In the genomic region with DNA sequence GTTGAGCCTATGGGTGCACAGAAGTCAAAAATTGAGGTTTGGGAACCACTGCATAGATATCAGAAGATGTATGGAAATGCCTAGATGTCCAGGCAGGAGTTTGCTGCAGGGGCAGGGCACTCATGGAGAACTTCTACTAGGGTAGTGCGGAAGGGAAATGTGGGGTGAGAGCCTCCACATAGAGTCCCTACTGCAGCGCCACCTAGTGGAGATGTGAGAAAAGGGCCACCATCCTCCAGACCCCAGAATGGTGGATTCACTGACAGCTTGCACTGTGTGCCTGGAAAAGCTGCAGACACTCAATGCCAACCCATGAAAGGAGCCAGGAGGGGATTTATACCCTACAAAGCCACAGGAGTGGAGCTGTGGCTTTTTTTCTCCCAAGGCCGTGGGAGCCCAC, we compare ENCODE assay signal across 8 cellular contexts.
DNase-seq lines count a peak whose midpoint lies in the region; ATAC-seq, FAIRE-seq and TF ChIP-seq lines count a peak whose summit lies in the region.
"Not testable (repeated sequence)": the region's sequence is repeated elsewhere in the genome, so short reads cannot be mapped to it uniquely, and the experiment has no call there.

No MANE protein-coding gene starts in this region.

- H3F3A ChIP-seq in DOHH2 (ENCODE audit: control insufficient read depth, insufficient read depth); Loucy (ENCODE audit: low read depth): not testable (repeated sequence)

- BruUV-seq in HepG2 (replicated peaks; lab: Mats Ljungman, UMichigan) = not testable (repeated sequence)

- in situ Hi-C loops in HepG2 (cut with HindIII; ENCODE audit: extremely low pct_ligation_motif_present, low pct_unique_long_range_greater_than_20kb) = not testable (repeated sequence)

- POLR2A ChIA-PET in HepG2 (lab: Yijun Ruan, JAX) = not testable (repeated sequence)

- H3K9me2 ChIP-seq in DOHH2 (replicated peaks; ENCODE audit: control insufficient read depth, low read length); Loucy (replicated peaks; ENCODE audit: low read depth, low read length): not testable (repeated sequence)

- not testable (repeated sequence) for H3K4me1 ChIP-seq in DOHH2 (ENCODE audit: control insufficient read depth, low read length); Loucy (ENCODE audit: insufficient read depth, low read length, poor library complexity, severe bottlenecking); colonic mucosa; HepG2 (ENCODE audit: insufficient read depth, low read length)

- not testable (repeated sequence) for TF ChIP-seq EP300 in HepG2 (IDR thresholded peaks at IDR 0.05; ENCODE audit: low read depth in 2 of 2, low read length in 2 of 2); HepG2 (CRISPR knock-in tag; IDR thresholded peaks at IDR 0.05; ENCODE audit: borderline replicate concordance)

- not testable (repeated sequence) for TF ChIP-seq RAD21 in HepG2 (CRISPR knock-in tag; IDR thresholded peaks at IDR 0.05)

- intact Hi-C loops in colonic mucosa (cut with DNase I); HepG2 (cut with micrococcal nuclease; ENCODE audit: unreplicated experiment): not testable (repeated sequence)

- DNase-seq in RPMI8226 = peak; percentile 5
- DNase-seq in activated CD4-positive, alpha-beta T cell treated with anti-CD3 and anti-CD28 coated beads, Interleukin-2, amount 50 U/mL, for 48 hours = peak; percentile 4 to 6
- DNase-seq in colonic mucosa = peak; percentile 38
- DNase-seq in HepG2 (ENCODE audit: low spot score); type B pancreatic cell (ENCODE audit: extremely low spot score, unreplicated experiment): not testable (repeated sequence)

- H2AFZ ChIP-seq in Loucy (ENCODE audit: low read length); HepG2 (ENCODE audit: low read length): not testable (repeated sequence)

- not testable (repeated sequence) for H3K9ac ChIP-seq in Loucy (ENCODE audit: low read depth, low read length, poor library complexity, severe bottlenecking); colonic mucosa (ENCODE audit: low read depth in 2 of 2, low read length in 2 of 2); HepG2 (ENCODE audit: insufficient read depth, low read depth, low read length)

- not testable (repeated sequence) for H3K4me3 Mint-ChIP-seq in type B pancreatic cell

- not testable (repeated sequence) for H3K9me3 ChIP-seq in DOHH2 (ENCODE audit: control insufficient read depth, insufficient read depth, low read length); Loucy (ENCODE audit: insufficient read depth, low read depth, low read length); colonic mucosa; HepG2 (ENCODE audit: low read length)

- not testable (repeated sequence) for H3K36me3 Mint-ChIP-seq in type B pancreatic cell

- not testable (repeated sequence) for FAIRE-seq in HepG2 (lab: Jason Lieb, UNC)

- H3K4me2 ChIP-seq in DOHH2 (ENCODE audit: low read length); Loucy (ENCODE audit: low read depth, low read length, poor library complexity, severe bottlenecking); HepG2 (ENCODE audit: low read depth, low read length): not testable (repeated sequence)

- not testable (repeated sequence) for H4K20me1 ChIP-seq in DOHH2 (ENCODE audit: control insufficient read depth, insufficient read depth, low read depth, low read length); Loucy (ENCODE audit: insufficient read depth, low read length, poor library complexity, severe bottlenecking); HepG2 (ENCODE audit: insufficient read depth, low read length)

- H3K27ac Mint-ChIP-seq in type B pancreatic cell = not testable (repeated sequence)

- TF ChIP-seq CTCF in DOHH2 (IDR thresholded peaks at IDR 0.05; ENCODE audit: low read depth, low read length, poor library complexity, severe bottlenecking) (peak; percentile 55), GM12875 (IDR thresholded peaks at IDR 0.05; ENCODE audit: borderline replicate concordance, insufficient read depth, low read depth, low read length) (peak; percentile 23; the same call in 1 of the 2 replicates), Loucy (conservative IDR thresholded peaks at IDR 0.05; ENCODE audit: low read length) (peak; percentile 48), colonic mucosa (IDR thresholded peaks at IDR 0.05) (peak; percentile 14), HepG2 (CRISPR knock-in tag; IDR thresholded peaks at IDR 0.05) (peak; percentile 18; the same call in 1 of the 2 replicates), type B pancreatic cell (conservative IDR thresholded peaks at IDR 0.05) (peak; percentile 43)

- H3K4me1 Mint-ChIP-seq in type B pancreatic cell (ENCODE audit: unreplicated experiment) = not testable (repeated sequence)

- CTCF ChIA-PET in HepG2 (lab: Yijun Ruan, JAX; ENCODE audit: low intra/inter-chr PET ratio, low total read pairs) = not testable (repeated sequence)

- H3K27me3 ChIP-seq in DOHH2 (ENCODE audit: control insufficient read depth, low read length); Loucy (ENCODE audit: insufficient read depth, low read length, poor library complexity, severe bottlenecking); colonic mucosa; HepG2 (ENCODE audit: control insufficient read depth in 1 of 2, insufficient read depth in 2 of 2, low read length in 2 of 2): not testable (repeated sequence)

- H3K9me3 Mint-ChIP-seq in type B pancreatic cell = peaks cover 18% of the 10 kb centered on the region

- not testable (repeated sequence) for H3K27me3 Mint-ChIP-seq in type B pancreatic cell

- ATAC-seq in HepG2 = not testable (repeated sequence)

- H3K36me3 ChIP-seq in DOHH2 (ENCODE audit: control insufficient read depth, low read length); Loucy (ENCODE audit: insufficient read depth, low read length); colonic mucosa; HepG2 (replicated peaks in 1 of 2; ENCODE audit: control insufficient read depth in 1 of 2, insufficient read depth in 2 of 2, low read length in 2 of 2): not testable (repeated sequence)

- H3K4me3 ChIP-seq in DOHH2 (ENCODE audit: low read length); GM12875 (ENCODE audit: low read depth, low read length); Loucy (ENCODE audit: low read length, poor library complexity, severe bottlenecking); colonic mucosa; HepG2 (replicated peaks in 1 of 3; ENCODE audit: insufficient read depth in 1 of 3, low read depth in 2 of 3, low read length in 3 of 3): not testable (repeated sequence)

- TF ChIP-seq POLR2A in HepG2 (IDR thresholded peaks at IDR 0.05; ENCODE audit: insufficient read depth in 1 of 2, low read depth in 2 of 2, low read length in 2 of 2) = not testable (repeated sequence)

- 50% methylated on average over 2 of the region's 3 CpGs for WGBS in HepG2 (ENCODE audit: low lambda C conversion rate)

- H3K79me2 ChIP-seq in DOHH2 (ENCODE audit: control insufficient read depth, low read length); HepG2 (ENCODE audit: insufficient read depth, low read length): not testable (repeated sequence)
- H3K79me2 ChIP-seq in Loucy (ENCODE audit: insufficient read depth, low read length) = peaks cover 31% of the 10 kb centered on the region

- H3K27ac ChIP-seq in DOHH2 (ENCODE audit: low read depth, low read length); colonic mucosa; HepG2 (ENCODE audit: extremely low read length, insufficient read depth, low read length): not testable (repeated sequence)
